In the genomic region with DNA sequence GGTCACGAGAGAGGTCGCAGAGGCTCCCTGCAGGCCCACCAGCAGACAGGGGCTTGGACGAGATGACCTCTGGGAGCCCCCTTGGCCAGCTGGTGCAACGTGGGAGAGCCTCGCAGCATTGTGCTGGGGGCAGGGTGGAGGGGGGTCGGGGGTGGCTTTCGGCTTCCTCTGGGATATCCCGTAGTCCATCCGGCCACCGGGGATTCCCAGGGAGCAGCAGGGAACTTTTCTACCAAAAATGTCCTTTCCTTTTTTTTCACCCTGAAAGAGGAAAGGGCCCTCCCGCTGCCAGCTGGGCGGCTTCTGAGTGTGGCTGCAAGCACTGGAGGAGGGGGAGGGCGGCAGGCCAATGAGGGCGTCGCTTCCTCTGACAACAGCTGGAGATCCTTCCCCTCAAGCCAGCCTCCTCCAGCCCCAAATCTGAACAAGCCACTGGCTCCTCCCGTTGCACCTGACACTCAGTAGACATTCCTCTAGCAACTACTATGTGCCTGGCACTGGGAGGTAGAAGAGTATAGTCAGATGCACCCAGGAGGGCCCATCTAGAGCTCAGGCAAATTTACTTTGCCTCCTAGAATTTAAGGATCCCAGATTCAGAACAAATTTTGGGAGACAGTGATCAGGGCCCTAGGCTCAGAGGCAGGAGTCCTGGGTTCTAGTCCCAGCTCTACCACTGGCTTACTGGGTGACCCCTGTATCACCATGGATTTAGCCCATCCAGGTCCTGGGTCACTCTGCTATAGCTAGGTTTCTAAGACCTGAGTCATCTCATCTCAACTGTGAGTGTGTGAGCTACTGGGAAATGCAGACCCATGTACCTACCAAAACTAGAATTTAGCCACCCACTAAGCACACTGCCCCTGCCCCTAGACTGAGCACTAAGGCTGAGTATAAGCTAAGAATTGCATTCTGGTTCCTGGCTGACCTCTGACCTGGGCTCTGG, we compare ENCODE assay signal across 2 cellular contexts.
TF ChIP-seq lines count a peak whose summit lies in the region.

No MANE protein-coding gene starts in this region.

TF ChIP-seq in GM12891, 5 proteins besides CTCF, POLR2A, EP300 and RAD21:
- TF ChIP-seq SPI1 (IDR thresholded peaks at IDR 0.05; ENCODE audit: low read depth, low read length) (no peak), PAX5 (IDR thresholded peaks at IDR 0.05; ENCODE audit: insufficient read depth, low read length, severe bottlenecking) (no peak), POU2F2 (IDR thresholded peaks at IDR 0.05; ENCODE audit: low read depth, low read length) (no peak), POLR2AphosphoS5 (IDR thresholded peaks at IDR 0.05; ENCODE audit: low read depth, low read length) (no peak), TAF1 (IDR thresholded peaks at IDR 0.05; ENCODE audit: low read depth, low read length) (no peak)

TF ChIP-seq in GM12878, 131 proteins besides CTCF, POLR2A, EP300 and RAD21:
- TF ChIP-seq, protein P1, sequence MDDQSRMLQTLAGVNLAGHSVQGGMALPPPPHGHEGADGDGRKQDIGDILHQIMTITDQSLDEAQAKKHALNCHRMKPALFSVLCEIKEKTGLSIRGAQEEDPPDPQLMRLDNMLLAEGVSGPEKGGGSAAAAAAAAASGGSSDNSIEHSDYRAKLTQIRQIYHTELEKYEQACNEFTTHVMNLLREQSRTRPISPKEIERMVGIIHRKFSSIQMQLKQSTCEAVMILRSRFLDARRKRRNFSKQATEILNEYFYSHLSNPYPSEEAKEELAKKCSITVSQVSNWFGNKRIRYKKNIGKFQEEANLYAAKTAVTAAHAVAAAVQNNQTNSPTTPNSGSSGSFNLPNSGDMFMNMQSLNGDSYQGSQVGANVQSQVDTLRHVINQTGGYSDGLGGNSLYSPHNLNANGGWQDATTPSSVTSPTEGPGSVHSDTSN (IDR thresholded peaks at IDR 0.05; ENCODE audit: insufficient replicate concordance, low read depth, low read length): peak; percentile 39
- TF ChIP-seq TCF12 (IDR thresholded peaks at IDR 0.05; ENCODE audit: low read depth, low read length) (peak; percentile 87; the same call in 1 of the 2 replicates), DPF2 (IDR thresholded peaks at IDR 0.05) (no peak), MXI1 (IDR thresholded peaks at IDR 0.05; ENCODE audit: low read depth, low read length) (peak; percentile 20; the same call in 1 of the 2 replicates), SP1 (IDR thresholded peaks at IDR 0.05; ENCODE audit: low read depth, low read length) (no peak), ZNF384 (IDR thresholded peaks at IDR 0.05; ENCODE audit: borderline replicate concordance, low read depth, low read length) (peak; percentile 55), MYC (IDR thresholded peaks at IDR 0.05; ENCODE audit: insufficient read depth, insufficient read length, insufficient replicate concordance, low read length, severe bottlenecking) (no peak), ATF7 (IDR thresholded peaks at IDR 0.05; ENCODE audit: low read depth) (0 out of 2 replicates have a peak, but pooled peaks have one; percentile 19), NR2F1 (conservative IDR thresholded peaks at IDR 0.05) (peak; percentile 39; the same call in 1 of the 2 replicates), CHD2 (IDR thresholded peaks at IDR 0.05; ENCODE audit: borderline replicate concordance, low read depth, low read length) (peak; percentile 64; the same call in 1 of the 2 replicates), ZNF274 (IDR thresholded peaks at IDR 0.05; ENCODE audit: insufficient read depth, insufficient read length) (no peak), POLR2AphosphoS5 (IDR thresholded peaks at IDR 0.05; ENCODE audit: low read length) (no peak), BACH1 (IDR thresholded peaks at IDR 0.05; ENCODE audit: borderline replicate concordance) (peak; percentile 19; the same call in 1 of the 2 replicates), TCF3 (IDR thresholded peaks at IDR 0.05; ENCODE audit: borderline replicate concordance, insufficient read depth, low read depth, low read length) (peak; percentile 75; the same call in 1 of the 2 replicates), MEF2B (IDR thresholded peaks at IDR 0.05; ENCODE audit: partially characterized antibody, poor library complexity, severe bottlenecking) (no peak), NRF1 (conservative IDR thresholded peaks at IDR 0.05; ENCODE audit: low read depth, low read length) (no peak), TARDBP (IDR thresholded peaks at IDR 0.05; ENCODE audit: borderline replicate concordance) (no peak), BHLHE40 (IDR thresholded peaks at IDR 0.05; ENCODE audit: borderline replicate concordance in 1 of 2, low read depth in 2 of 2, low read length in 1 of 2) (peak in 1 of 2 experiments; percentile 29; a peak in 1 of 4 replicates), PML (IDR thresholded peaks at IDR 0.05; ENCODE audit: low read length) (no peak), MEF2A (IDR thresholded peaks at IDR 0.05; ENCODE audit: insufficient read depth, low read depth, low read length) (0 out of 2 replicates have a peak, but pooled peaks have one; percentile 20), ZNF207 (IDR thresholded peaks at IDR 0.05; ENCODE audit: borderline replicate concordance) (no peak), SRF (IDR thresholded peaks at IDR 0.05; ENCODE audit: low read depth in 2 of 2, low read length in 2 of 2) (peak in 1 of 2 experiments; percentile 65; a peak in 1 of 4 replicates), IKZF1 (conservative IDR thresholded peaks at IDR 0.05) (0 out of 2 replicates have a peak, but pooled peaks have one; percentile 52), RFX5 (IDR thresholded peaks at IDR 0.05; ENCODE audit: low read depth, low read length) (no peak; the same call in 1 of the 2 replicates), EED (IDR thresholded peaks at IDR 0.05; ENCODE audit: low read depth) (peak; percentile 61)
- TF ChIP-seq, protein P2, sequence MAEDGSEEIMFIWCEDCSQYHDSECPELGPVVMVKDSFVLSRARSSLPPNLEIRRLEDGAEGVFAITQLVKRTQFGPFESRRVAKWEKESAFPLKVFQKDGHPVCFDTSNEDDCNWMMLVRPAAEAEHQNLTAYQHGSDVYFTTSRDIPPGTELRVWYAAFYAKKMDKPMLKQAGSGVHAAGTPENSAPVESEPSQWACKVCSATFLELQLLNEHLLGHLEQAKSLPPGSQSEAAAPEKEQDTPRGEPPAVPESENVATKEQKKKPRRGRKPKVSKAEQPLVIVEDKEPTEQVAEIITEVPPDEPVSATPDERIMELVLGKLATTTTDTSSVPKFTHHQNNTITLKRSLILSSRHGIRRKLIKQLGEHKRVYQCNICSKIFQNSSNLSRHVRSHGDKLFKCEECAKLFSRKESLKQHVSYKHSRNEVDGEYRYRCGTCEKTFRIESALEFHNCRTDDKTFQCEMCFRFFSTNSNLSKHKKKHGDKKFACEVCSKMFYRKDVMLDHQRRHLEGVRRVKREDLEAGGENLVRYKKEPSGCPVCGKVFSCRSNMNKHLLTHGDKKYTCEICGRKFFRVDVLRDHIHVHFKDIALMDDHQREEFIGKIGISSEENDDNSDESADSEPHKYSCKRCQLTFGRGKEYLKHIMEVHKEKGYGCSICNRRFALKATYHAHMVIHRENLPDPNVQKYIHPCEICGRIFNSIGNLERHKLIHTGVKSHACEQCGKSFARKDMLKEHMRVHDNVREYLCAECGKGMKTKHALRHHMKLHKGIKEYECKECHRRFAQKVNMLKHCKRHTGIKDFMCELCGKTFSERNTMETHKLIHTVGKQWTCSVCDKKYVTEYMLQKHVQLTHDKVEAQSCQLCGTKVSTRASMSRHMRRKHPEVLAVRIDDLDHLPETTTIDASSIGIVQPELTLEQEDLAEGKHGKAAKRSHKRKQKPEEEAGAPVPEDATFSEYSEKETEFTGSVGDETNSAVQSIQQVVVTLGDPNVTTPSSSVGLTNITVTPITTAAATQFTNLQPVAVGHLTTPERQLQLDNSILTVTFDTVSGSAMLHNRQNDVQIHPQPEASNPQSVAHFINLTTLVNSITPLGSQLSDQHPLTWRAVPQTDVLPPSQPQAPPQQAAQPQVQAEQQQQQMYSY (CRISPR knock-in tag; IDR thresholded peaks at IDR 0.05): no peak
- TF ChIP-seq, protein P3, sequence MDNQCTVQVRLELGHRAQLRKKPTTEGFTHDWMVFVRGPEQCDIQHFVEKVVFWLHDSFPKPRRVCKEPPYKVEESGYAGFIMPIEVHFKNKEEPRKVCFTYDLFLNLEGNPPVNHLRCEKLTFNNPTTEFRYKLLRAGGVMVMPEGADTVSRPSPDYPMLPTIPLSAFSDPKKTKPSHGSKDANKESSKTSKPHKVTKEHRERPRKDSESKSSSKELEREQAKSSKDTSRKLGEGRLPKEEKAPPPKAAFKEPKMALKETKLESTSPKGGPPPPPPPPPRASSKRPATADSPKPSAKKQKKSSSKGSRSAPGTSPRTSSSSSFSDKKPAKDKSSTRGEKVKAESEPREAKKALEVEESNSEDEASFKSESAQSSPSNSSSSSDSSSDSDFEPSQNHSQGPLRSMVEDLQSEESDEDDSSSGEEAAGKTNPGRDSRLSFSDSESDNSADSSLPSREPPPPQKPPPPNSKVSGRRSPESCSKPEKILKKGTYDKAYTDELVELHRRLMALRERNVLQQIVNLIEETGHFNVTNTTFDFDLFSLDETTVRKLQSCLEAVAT (IDR thresholded peaks at IDR 0.05): no peak
TF ChIP-seq in GM12878: peak in this region for 14.
